Comparison of ENCODE assay signal across 1 cellular context in genomic region chr14:26282011-26282410, GRCh38.
TF ChIP-seq lines count a peak whose summit lies in the region.

No MANE protein-coding gene starts in this region.

TF ChIP-seq in H1, 55 proteins besides CTCF, POLR2A, EP300 and RAD21:
- TF ChIP-seq E2F6 (IDR thresholded peaks at IDR 0.05) (peak; percentile 26; the same call in 1 of the 2 replicates), MAX (IDR thresholded peaks at IDR 0.05) (0 out of 2 replicates have a peak, but pooled peaks have one; percentile 45)
TF ChIP-seq in H1: peak in this region for 2; not testable (repeated sequence) for 53.
